8 cellular contexts compared by ENCODE assay signal in genomic region chr18:21682276-21683051, GRCh38. TPM values are rescaled to one million over a fixed set of nuclear protein-coding genes. Genes with fewer than 3 reads are reported as not detected.
DNase-seq lines count a peak whose midpoint lies in the region; ATAC-seq and TF ChIP-seq lines count a peak whose summit lies in the region.

No MANE protein-coding gene starts in this region.

- intact Hi-C loops in heart right ventricle (cut with DNase I) = loop anchor here in 1 of 10 donors (10.0 kb wide), 1 partner anchor 62 kb away; the partner anchor contains the start of gene MIB1

- H3K4me1 ChIP-seq in heart right ventricle (peaks cover 0 to 32% (median 8%) of the 10 kb centered on the region in 9 donors), skeletal muscle satellite cell (ENCODE audit: control insufficient read depth, insufficient read depth, low read length) (no peaks in the 10 kb centered on the region)

- H3K9me3 Mint-ChIP-seq in activated T-cell treated with anti-CD3 and anti-CD28 coated beads, Interleukin-2, amount 50 U/mL, for 24 hours = no peaks in the 10 kb centered on the region
- no peaks in the 10 kb centered on the region for H3K9me3 Mint-ChIP-seq in type B pancreatic cell

- H3K9me3 ChIP-seq in heart right ventricle (no peaks in the 10 kb centered on the region), skeletal muscle satellite cell (replicated peaks; ENCODE audit: low read length) (no peaks in the 10 kb centered on the region)

- H3K9ac ChIP-seq in skeletal muscle satellite cell (ENCODE audit: low read depth, low read length) = peak overlapping the region; percentile 13

- ATAC-seq in HG03432 (IDR thresholded peaks at IDR 0.05; ENCODE audit: unreplicated experiment) = peak; percentile 32
- peak; percentile 44 to 88 (median 74) for ATAC-seq in heart right ventricle

- H3K27me3 ChIP-seq in heart right ventricle (no peaks in the 10 kb centered on the region), skeletal muscle satellite cell (ENCODE audit: control insufficient read depth, insufficient read depth, low read length) (no peaks in the 10 kb centered on the region)

- peak overlapping the region; percentile 73 for H3K4me2 ChIP-seq in skeletal muscle satellite cell (ENCODE audit: low read length)

- no peak overlapping the region for H3K4me3 Mint-ChIP-seq in activated T-cell treated with anti-CD3 and anti-CD28 coated beads, Interleukin-2, amount 50 U/mL, for 24 hours
- no peak overlapping the region for H3K4me3 Mint-ChIP-seq in type B pancreatic cell

- H3K36me3 Mint-ChIP-seq in activated T-cell treated with anti-CD3 and anti-CD28 coated beads, Interleukin-2, amount 50 U/mL, for 24 hours (ENCODE audit: low read depth) = peaks cover 31% of the 10 kb centered on the region
- no peaks in the 10 kb centered on the region for H3K36me3 Mint-ChIP-seq in type B pancreatic cell

- TF ChIP-seq CTCF in heart right ventricle (IDR thresholded peaks at IDR 0.05) (no peak), type B pancreatic cell (conservative IDR thresholded peaks at IDR 0.05) (no peak)

- no peak overlapping the region for H3K27ac Mint-ChIP-seq in activated T-cell treated with anti-CD3 and anti-CD28 coated beads, Interleukin-2, amount 50 U/mL, for 24 hours
- no peak overlapping the region for H3K27ac Mint-ChIP-seq in type B pancreatic cell

- WGBS in heart right ventricle, 2 donors = 33 to 51% methylated on average over 14 of the region's 14 CpGs

- H3K4me3 ChIP-seq in heart right ventricle = peak overlapping the region in 9 of 10 donors; percentile 5 to 50 (median 45)
- peak overlapping the region; percentile 40 for H3K4me3 ChIP-seq in skeletal muscle satellite cell (ENCODE audit: low read length)

- H3K36me3 ChIP-seq in heart right ventricle (peaks cover 0 to 7% (median 0%) of the 10 kb centered on the region in 9 donors), skeletal muscle satellite cell (ENCODE audit: insufficient read depth, low read length) (no peaks in the 10 kb centered on the region)

- H3K27ac ChIP-seq in heart right ventricle = peak overlapping the region in 9 of 10 donors; percentile 33 to 86 (median 69)

- H3K4me1 Mint-ChIP-seq in activated T-cell treated with anti-CD3 and anti-CD28 coated beads, Interleukin-2, amount 50 U/mL, for 24 hours (ENCODE audit: low read depth) = peaks cover 24% of the 10 kb centered on the region
- H3K4me1 Mint-ChIP-seq in type B pancreatic cell (ENCODE audit: unreplicated experiment) = peaks cover 9% of the 10 kb centered on the region

- peak; percentile 9 for DNase-seq in activated CD4-positive, alpha-beta T cell treated with anti-CD3 and anti-CD28 coated beads for 48 hours
- no peak for DNase-seq in activated CD4-positive, alpha-beta T cell treated with anti-CD3 and anti-CD28 coated beads, Interleukin-2, amount 50 U/mL, for 4 hours
- DNase-seq in activated T-cell treated with anti-CD3 and anti-CD28 coated beads, Interleukin-2, amount 50 U/mL, for 24 hours = peak; percentile 45
- peak in 1 of 2 donors; percentile 9 for DNase-seq in heart right ventricle
- no peak for DNase-seq in inferior parietal cortex (ENCODE audit: extremely low spot score)
- no peak for DNase-seq in type B pancreatic cell (ENCODE audit: extremely low spot score, unreplicated experiment)

- no peaks in the 10 kb centered on the region for H3K27me3 Mint-ChIP-seq in activated T-cell treated with anti-CD3 and anti-CD28 coated beads, Interleukin-2, amount 50 U/mL, for 24 hours
- no peaks in the 10 kb centered on the region for H3K27me3 Mint-ChIP-seq in type B pancreatic cell

RNA-seq across cellular contexts. Expression of gene ABHD3, which starts 22.1 kb away (rescaled TPM):
- total RNA-seq in heart right ventricle (1 to 10 TPM; 2.2 to 7.7 (median 3.7) TPM), type B pancreatic cell (ENCODE audit: low replicate concordance) (23.2 and 29.3 TPM in 2 replicates)
- polyA plus RNA-seq in heart right ventricle = 10 to 100 TPM in 1 of 2 donors, 1 to 10 TPM in 1; 8.6 to 28.2 TPM
- 6.8 TPM in 2 replicates for total RNA-seq in skeletal muscle satellite cell (2012; rRNA removed)

RNA-seq across cellular contexts. Expression of gene MIB1, which starts 58.1 kb away (rescaled TPM):
- total RNA-seq in heart right ventricle (10 to 100 TPM; 16.8 to 32.2 (median 26.2) TPM), type B pancreatic cell (ENCODE audit: low replicate concordance) (43.4 and 65.7 TPM in 2 replicates)
- polyA plus RNA-seq in heart right ventricle = 1 to 10 TPM; 3.7 to 4.0 TPM
- 26.4 and 37.0 TPM in 2 replicates for total RNA-seq in skeletal muscle satellite cell (2012; rRNA removed)

Comparison
In these comparisons a context has a peak if more than half of its experiments do, and no peak if none do; other contexts are left out.
1. DNase-seq: peak in activated CD4-positive, alpha-beta T cell treated with anti-CD3 and anti-CD28 coated beads for 48 hours (single experiment) and activated T-cell treated with anti-CD3 and anti-CD28 coated beads, Interleukin-2, amount 50 U/mL, for 24 hours (single experiment); none in activated CD4-positive, alpha-beta T cell treated with anti-CD3 and anti-CD28 coated beads, Interleukin-2, amount 50 U/mL, for 4 hours (0 of 2), inferior parietal cortex (single experiment) and type B pancreatic cell (single experiment).